Comparison of ENCODE assay signal across 9 cellular contexts in genomic region chr5:147391781-147392180, GRCh38.
DNase-seq lines count a peak whose midpoint lies in the region; ATAC-seq and TF ChIP-seq lines count a peak whose summit lies in the region.
"Had no signal": no experiment of that assay in that cellular context is flagged by ENCODE, and none has a peak within 500 bp of the region (broad histone marks: within the 10 kb centered on the region; RNA-seq: fewer than 3 reads in every experiment).

No MANE protein-coding gene starts in this region.

- no peaks in the 10 kb centered on the region for H3K27me3 ChIP-seq in esophagus squamous epithelium
- no peaks in the 10 kb centered on the region for H3K27me3 ChIP-seq in osteoblast (ENCODE audit: insufficient read depth, low read length)
- H3K27me3 ChIP-seq: ovary had no signal

- no peak overlapping the region for H3K4me3 ChIP-seq in esophagus squamous epithelium
- no peak overlapping the region for H3K4me3 ChIP-seq in osteoblast (ENCODE audit: insufficient read depth, low read length)
- H3K4me3 ChIP-seq: ovary had no signal

- H3K9me3 ChIP-seq in esophagus squamous epithelium (no peaks in the 10 kb centered on the region), osteoblast (ENCODE audit: low read depth, low read length) (no peaks in the 10 kb centered on the region)
- H3K9me3 ChIP-seq: ovary had no signal

- no peaks in the 10 kb centered on the region for H4K20me1 ChIP-seq in osteoblast (ENCODE audit: insufficient read depth, low read length)

- H3K79me2 ChIP-seq in osteoblast (ENCODE audit: insufficient read depth, low read length): no peaks in the 10 kb centered on the region

- H3K4me2 ChIP-seq in osteoblast (ENCODE audit: insufficient read depth, low read length): no peak overlapping the region

- H3K27ac ChIP-seq in esophagus squamous epithelium: peak overlapping the region in 1 of 4 donors; percentile 3
- no peak overlapping the region for H3K27ac ChIP-seq in osteoblast (ENCODE audit: low read depth, low read length)
- H3K27ac ChIP-seq: ovary had no signal

- H2AFZ ChIP-seq in osteoblast (ENCODE audit: low read length): no peak overlapping the region

- DNase-seq in COR-L47 (lab: John Stamatoyannopoulos, UW) (peak; percentile 11), OCI-M1 (lab: John Stamatoyannopoulos, UW) (peak; percentile 68), esophagus squamous epithelium (lab: John Stamatoyannopoulos, UW) (no peak), osteoblast (ENCODE audit: insufficient read length, low spot score, missing footprints) (peak; percentile 76)
- no peak for DNase-seq in activated CD8-positive, alpha-beta memory T cell treated with anti-CD3 and anti-CD28 coated beads, Interleukin-2, amount 50 U/mL, for 48 hours
- no peak for DNase-seq in stimulated activated CD4-positive, alpha-beta T cell treated with anti-CD3 and anti-CD28 coated beads, Interleukin-4, amount 100 ng/mL, for 4 hours

- ATAC-seq in GM19324 (IDR thresholded peaks at IDR 0.05; ENCODE audit: low FRiP score, unreplicated experiment) (peak; percentile 83), HG03135 (IDR thresholded peaks at IDR 0.05; ENCODE audit: unreplicated experiment) (peak; percentile 70)

- TF ChIP-seq POLR2A in esophagus squamous epithelium (IDR thresholded peaks at IDR 0.05): no peak

- intact Hi-C loops in esophagus squamous epithelium (cut with DNase I): no loop called here

- TF ChIP-seq CTCF in esophagus squamous epithelium (IDR thresholded peaks at IDR 0.05) (peak in 5 of 6 experiments; percentile 34 to 60 (median 49)), osteoblast (IDR thresholded peaks at IDR 0.05; ENCODE audit: extremely low read depth, low read depth, low read length) (peak; percentile 74)

- H3K4me1 ChIP-seq in esophagus squamous epithelium (no peaks in the 10 kb centered on the region), osteoblast (ENCODE audit: insufficient read depth, low read length) (peaks cover 4% of the 10 kb centered on the region)

- peaks cover 0 to 41% (median 0%) of the 10 kb centered on the region in 3 donors for H3K36me3 ChIP-seq in esophagus squamous epithelium
- H3K36me3 ChIP-seq in osteoblast (ENCODE audit: insufficient read depth, low read length): peaks cover 4% of the 10 kb centered on the region
- H3K36me3 ChIP-seq: ovary had no signal

- whole genome bisulfite sequencing in esophagus squamous epithelium, 2 donors: 54 to 68% methylated on average over 3 to 5 of the region's 5 CpGs

Comparison
In these comparisons a context has a peak if more than half of its experiments do, and no peak if none do; other contexts are left out.
1. DNase-seq: peak in COR-L47 (single experiment), OCI-M1 (single experiment) and osteoblast (single experiment); none in esophagus squamous epithelium (single experiment), activated CD8-positive, alpha-beta memory T cell treated with anti-CD3 and anti-CD28 coated beads, Interleukin-2, amount 50 U/mL, for 48 hours (single experiment) and stimulated activated CD4-positive, alpha-beta T cell treated with anti-CD3 and anti-CD28 coated beads, Interleukin-4, amount 100 ng/mL, for 4 hours (0 of 2).